9 cellular contexts compared by ENCODE assay signal in the genomic region with DNA sequence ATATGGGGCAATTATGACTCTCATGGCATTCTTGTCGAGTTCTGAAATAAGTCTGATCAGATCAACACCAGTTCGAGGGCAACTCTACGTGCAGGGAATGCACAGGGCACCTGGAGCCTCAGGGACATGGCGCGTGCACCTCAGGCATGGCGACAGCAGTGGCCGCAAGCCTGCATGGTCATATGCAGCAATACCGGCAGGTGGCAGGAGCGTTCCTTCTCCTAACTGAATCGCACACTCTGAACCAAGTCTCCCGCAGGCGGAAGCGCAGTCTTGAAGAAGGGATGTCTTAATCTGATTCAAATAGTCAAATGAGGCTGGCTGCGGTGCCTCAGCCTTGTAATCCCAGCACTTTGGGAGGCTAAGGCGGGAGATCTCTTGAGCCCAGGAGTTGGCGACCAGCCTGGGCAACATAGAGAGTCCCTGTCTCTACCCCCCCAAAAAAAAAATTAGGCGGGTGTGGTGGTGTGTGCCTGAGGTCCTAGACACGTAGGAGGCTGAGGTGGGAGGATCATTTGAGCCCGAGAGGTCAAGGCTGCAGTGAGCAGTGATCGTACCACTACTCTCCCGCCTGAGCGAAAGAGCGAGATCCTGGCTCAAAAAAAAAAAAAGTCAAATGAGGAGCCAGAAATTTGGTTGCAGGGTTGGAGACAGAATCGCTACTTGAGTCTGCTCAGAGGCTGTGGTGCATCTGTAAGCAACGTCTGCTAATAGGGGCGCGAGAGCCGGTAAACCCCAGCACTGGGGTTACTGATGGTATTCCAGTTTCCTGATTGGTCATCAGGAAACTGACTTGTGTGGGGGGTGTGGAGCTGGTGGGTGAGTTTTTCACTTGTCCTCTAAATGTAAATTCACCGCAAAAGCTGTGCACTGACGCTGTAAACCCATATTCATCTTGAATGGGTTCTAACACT. TPM values are rescaled to one million over a fixed set of nuclear protein-coding genes. Genes with fewer than 3 reads are reported as not detected.
A peak's percentile ranks its signal among the peaks of the same experiment; 100 is the strongest.
DNase-seq lines count a peak whose midpoint lies in the region; ATAC-seq lines count a peak whose summit lies in the region.
"Had no signal": no experiment of that assay in that cellular context is flagged by ENCODE, and none has a peak within 500 bp of the region (broad histone marks: within the 10 kb centered on the region; RNA-seq: fewer than 3 reads in every experiment).

No MANE protein-coding gene starts in this region.

- H3K4me3 Mint-ChIP-seq in activated CD8-positive, alpha-beta T cell treated with anti-CD3 and anti-CD28 coated beads, Interleukin-2, amount 10 ng/mL, durations not matched to agents 7 days and 5 days: no peak overlapping the region
- peak overlapping the region; percentile 27 for H3K4me3 Mint-ChIP-seq in memory B cell

- H3K4me1 Mint-ChIP-seq in activated CD8-positive, alpha-beta T cell treated with anti-CD3 and anti-CD28 coated beads, Interleukin-2, amount 10 ng/mL, durations not matched to agents 7 days and 5 days (ENCODE audit: low read depth): peaks cover 15% of the 10 kb centered on the region
- H3K4me1 Mint-ChIP-seq in memory B cell: peaks cover 7% of the 10 kb centered on the region

- peak overlapping the region; percentile 62 for H3K4me2 ChIP-seq in BLaER1

- no peak overlapping the region for H3K27ac ChIP-seq in BLaER1

- H3K9me3 Mint-ChIP-seq in activated CD8-positive, alpha-beta T cell treated with anti-CD3 and anti-CD28 coated beads, Interleukin-2, amount 10 ng/mL, durations not matched to agents 7 days and 5 days (ENCODE audit: insufficient read depth): no peaks in the 10 kb centered on the region
- H3K9me3 Mint-ChIP-seq in memory B cell: no peaks in the 10 kb centered on the region
- H3K9me3 Mint-ChIP-seq: IgD-negative memory B cell had no signal

- H3K27me3 ChIP-seq in BLaER1: no peaks in the 10 kb centered on the region

- no peaks in the 10 kb centered on the region for H3K27me3 Mint-ChIP-seq in activated CD8-positive, alpha-beta T cell treated with anti-CD3 and anti-CD28 coated beads, Interleukin-2, amount 10 ng/mL, durations not matched to agents 7 days and 5 days (ENCODE audit: low read depth)
- no peaks in the 10 kb centered on the region for H3K27me3 Mint-ChIP-seq in memory B cell

- peak; percentile 91 for ATAC-seq in GM19043 (IDR thresholded peaks at IDR 0.05; ENCODE audit: low read depth, unreplicated experiment)
- peak; percentile 90 for ATAC-seq in HG03175 (IDR thresholded peaks at IDR 0.05; ENCODE audit: unreplicated experiment)
- peak; percentile 98 for ATAC-seq in activated CD8-positive, alpha-beta T cell treated with anti-CD3 and anti-CD28 coated beads, Interleukin-2, amount 10 ng/mL, durations not matched to agents 7 days and 5 days
- peak; percentile 99 for ATAC-seq in memory B cell (ENCODE audit: low read depth)

- H3K36me3 Mint-ChIP-seq in activated CD8-positive, alpha-beta T cell treated with anti-CD3 and anti-CD28 coated beads, Interleukin-2, amount 10 ng/mL, durations not matched to agents 7 days and 5 days (ENCODE audit: low read depth): no peaks in the 10 kb centered on the region
- H3K36me3 Mint-ChIP-seq in memory B cell: no peaks in the 10 kb centered on the region

- H3K27ac Mint-ChIP-seq in activated CD8-positive, alpha-beta T cell treated with anti-CD3 and anti-CD28 coated beads, Interleukin-2, amount 10 ng/mL, durations not matched to agents 7 days and 5 days: no peak overlapping the region
- no peak overlapping the region for H3K27ac Mint-ChIP-seq in memory B cell
- H3K27ac Mint-ChIP-seq: IgD-negative memory B cell had no signal

- CTCF ChIA-PET in activated CD8-positive, alpha-beta T cell treated with anti-CD3 and anti-CD28 coated beads, Interleukin-2, amount 10 ng/mL, durations not matched to agents 7 days and 5 days (lab: Charles Lee): interaction anchor here (0.7 to 3.5 kb wide), 15 partner anchors 22 to 713 kb away, joined by 3 to 51 read pairs (median 5); a partner anchor contains a TSS

- H3K4me3 ChIP-seq in BLaER1: no peak overlapping the region

- no peak overlapping the region for H3K9ac ChIP-seq in BLaER1

- POLR2A ChIA-PET in activated CD8-positive, alpha-beta T cell treated with anti-CD3 and anti-CD28 coated beads, Interleukin-2, amount 10 ng/mL, durations not matched to agents 7 days and 5 days (lab: Charles Lee): no interaction called here

- DNase-seq in NCI-H748 (lab: John Stamatoyannopoulos, UW; ENCODE audit: unreplicated experiment) (peak; percentile 78), memory B cell (ENCODE audit: low spot score in 2 of 2) (peak; percentile 72 to 76)
- DNase-seq in activated CD8-positive, alpha-beta T cell treated with anti-CD3 and anti-CD28 coated beads, Interleukin-2, amount 10 ng/mL, durations not matched to agents 7 days and 5 days: peak; percentile 92
- peak; percentile 82 for DNase-seq in effector CD4-positive, alpha-beta T cell
- peak; percentile 60 to 71 for DNase-seq in stimulated activated CD8-positive, alpha-beta memory T cell treated with anti-CD3 and anti-CD28 coated beads, Interleukin-15, amount 100 ng/mL, for 4 hours (ENCODE audit: low read depth in 2 of 2)

- H4K20me1 ChIP-seq in BLaER1: no peaks in the 10 kb centered on the region

- H3K36me3 ChIP-seq in BLaER1: no peaks in the 10 kb centered on the region

- no peaks in the 10 kb centered on the region for H3K4me1 ChIP-seq in BLaER1

- H3K9me3 ChIP-seq in BLaER1: no peaks in the 10 kb centered on the region

RNA-seq across cellular contexts. Expression of a gene that starts 28.8 kb away (rescaled TPM):
- total RNA-seq in activated CD8-positive, alpha-beta T cell treated with anti-CD3 and anti-CD28 coated beads, Interleukin-2, amount 10 ng/mL, durations not matched to agents 7 days and 5 days: 1 to 10 TPM; 1.9 to 2.2 TPM

RNA-seq across cellular contexts. Expression of a gene that starts 32.7 kb away (rescaled TPM):
- 10 to 100 TPM; 19.6 to 19.8 TPM for total RNA-seq in activated CD8-positive, alpha-beta T cell treated with anti-CD3 and anti-CD28 coated beads, Interleukin-2, amount 10 ng/mL, durations not matched to agents 7 days and 5 days

RNA-seq across cellular contexts. Expression of a gene that starts 40.5 kb away (rescaled TPM):
- total RNA-seq in activated CD8-positive, alpha-beta T cell treated with anti-CD3 and anti-CD28 coated beads, Interleukin-2, amount 10 ng/mL, durations not matched to agents 7 days and 5 days: 10 to 100 TPM; 16.4 to 16.6 TPM
